20 cellular contexts compared by ENCODE assay signal in genomic region chrX:120344566-120344965, GRCh38. TPM values are rescaled to one million over a fixed set of nuclear protein-coding genes. Genes with fewer than 3 reads are reported as not detected.
"Had no signal": no experiment of that assay in that cellular context is flagged by ENCODE, and none has a peak within 500 bp of the region (broad histone marks: within the 10 kb centered on the region; RNA-seq: fewer than 3 reads in every experiment).

No MANE protein-coding gene starts in this region.

RNA-seq across cellular contexts. Expression of gene ATP1B4, which starts 17.3 kb away (rescaled TPM):
- total RNA-seq: activated CD4-positive, alpha-beta memory T cell treated with anti-CD3 and anti-CD28 coated beads, Interleukin-2, amount 10 ng/mL, durations not matched to agents 7 days and 5 days; activated CD4-positive, alpha-beta T cell treated with anti-CD3 and anti-CD28 coated beads, Interleukin-2, amount 10 ng/mL, durations not matched to agents 7 days and 5 days; activated CD8-positive, alpha-beta memory T cell treated with anti-CD3 and anti-CD28 coated beads for 36 hours; activated naive CD8-positive, alpha-beta T cell treated with anti-CD3 and anti-CD28 coated beads for 36 hours; activated T-cell treated with anti-CD3 and anti-CD28 coated beads, Interleukin-2, amount 50 U/mL, for 72 hours; ascending aorta; breast epithelium; colonic mucosa; dermis microvascular lymphatic vessel endothelial cell; endothelial cell of umbilical vein; esophagus squamous epithelium; fibroblast of lung; fibroblast of villous mesenchyme; gastroesophageal sphincter; glomerular endothelial cell; hepatocyte; T-helper 17 cell; WTC11 had no signal
- polyA plus RNA-seq: endothelial cell of umbilical vein, esophagus, fibroblast of lung, heart right ventricle, hepatocyte had no signal

RNA-seq across cellular contexts. Expression of gene TMEM255A, which starts 33.3 kb away (rescaled TPM):
- total RNA-seq: activated CD4-positive, alpha-beta memory T cell treated with anti-CD3 and anti-CD28 coated beads, Interleukin-2, amount 10 ng/mL, durations not matched to agents 7 days and 5 days; activated CD4-positive, alpha-beta T cell treated with anti-CD3 and anti-CD28 coated beads, Interleukin-2, amount 10 ng/mL, durations not matched to agents 7 days and 5 days; activated CD8-positive, alpha-beta memory T cell treated with anti-CD3 and anti-CD28 coated beads for 36 hours; activated naive CD8-positive, alpha-beta T cell treated with anti-CD3 and anti-CD28 coated beads for 36 hours; activated T-cell treated with anti-CD3 and anti-CD28 coated beads, Interleukin-2, amount 50 U/mL, for 72 hours; ascending aorta; dermis microvascular lymphatic vessel endothelial cell; endothelial cell of umbilical vein; glomerular endothelial cell had no signal
- polyA plus RNA-seq: endothelial cell of umbilical vein had no signal
